7 cellular contexts compared by ENCODE assay signal in the genomic region with DNA sequence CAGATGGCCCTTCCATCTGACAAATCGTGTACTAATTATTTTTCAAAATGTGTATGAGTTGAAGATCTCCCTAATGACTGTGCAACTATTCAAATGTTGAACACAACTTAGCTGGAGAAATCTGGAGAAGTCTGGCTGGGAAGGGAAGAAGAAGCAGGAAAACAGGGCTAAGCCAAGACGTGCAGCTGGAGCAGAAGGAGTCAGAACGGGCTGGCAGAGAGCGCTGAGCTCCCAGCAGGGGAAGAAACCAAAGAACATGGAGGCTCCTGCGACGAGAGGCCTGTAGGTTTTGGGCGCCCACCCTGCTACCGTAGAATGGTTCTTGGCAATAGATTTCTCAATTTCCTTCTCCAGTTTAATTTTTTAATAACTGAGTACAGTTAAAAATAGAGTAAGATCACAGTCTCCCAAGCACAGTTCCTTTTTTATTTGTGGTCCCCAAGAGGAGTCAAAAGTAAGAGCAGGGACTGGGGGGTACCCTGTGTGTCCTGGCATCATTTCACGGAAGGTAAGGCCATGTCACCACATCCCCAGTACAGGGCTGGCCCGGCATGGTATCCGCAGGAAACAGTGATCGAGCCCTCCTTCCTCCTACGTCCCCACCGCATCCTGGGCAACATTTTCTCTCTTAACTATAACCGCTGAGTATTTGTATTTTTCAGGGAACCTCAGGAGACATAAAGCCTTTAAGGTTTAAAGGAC. TPM values are rescaled to one million over a fixed set of nuclear protein-coding genes. Genes with fewer than 3 reads are reported as not detected.
DNase-seq lines count a peak whose midpoint lies in the region; ATAC-seq and TF ChIP-seq lines count a peak whose summit lies in the region.

No MANE protein-coding gene starts in this region.

- H3K4me1 Mint-ChIP-seq in IgD-negative memory B cell, result peaks cover 7 to 12% (median 11%) of the 10 kb centered on the region in 3 donors
- H3K4me1 Mint-ChIP-seq in activated naive CD4-positive, alpha-beta T cell treated with anti-CD3 and anti-CD28 coated beads for 36 hours (ENCODE audit: low read depth), result peaks cover 11% of the 10 kb centered on the region

- peak overlapping the region in 3 of 4 donors; percentile 73 to 90 (median 79) for H3K4me3 Mint-ChIP-seq in IgD-negative memory B cell
- peak overlapping the region; percentile 66 for H3K4me3 Mint-ChIP-seq in activated naive CD4-positive, alpha-beta T cell treated with anti-CD3 and anti-CD28 coated beads for 36 hours

- H3K4me1 ChIP-seq in left lung (peaks cover 0 to 31% of the 10 kb centered on the region in 2 donors), subcutaneous abdominal adipose tissue (ENCODE audit: control insufficient read depth in 5 of 5, insufficient read depth in 5 of 5, low read length in 5 of 5) (peaks cover 8 to 29% (median 17%) of the 10 kb centered on the region in 5 donors)

- TF ChIP-seq CTCF in left lung (IDR thresholded peaks at IDR 0.05), result no peak

- no peaks in the 10 kb centered on the region for H3K36me3 Mint-ChIP-seq in IgD-negative memory B cell
- no peaks in the 10 kb centered on the region for H3K36me3 Mint-ChIP-seq in activated naive CD4-positive, alpha-beta T cell treated with anti-CD3 and anti-CD28 coated beads for 36 hours (ENCODE audit: low read depth)

- H3K36me3 ChIP-seq in left lung (no peaks in the 10 kb centered on the region), subcutaneous abdominal adipose tissue (ENCODE audit: control insufficient read depth in 5 of 5, insufficient read depth in 5 of 5, low read length in 5 of 5) (no peaks in the 10 kb centered on the region)

- H3K9me3 ChIP-seq in left lung, result no peaks in the 10 kb centered on the region
- H3K9me3 ChIP-seq in subcutaneous abdominal adipose tissue (ENCODE audit: control insufficient read depth in 5 of 5, low read length in 5 of 5), result no peaks in the 10 kb centered on the region

- CTCF ChIA-PET in activated naive CD4-positive, alpha-beta T cell treated with anti-CD3 and anti-CD28 coated beads for 36 hours (lab: Charles Lee), result interaction anchor here (0.6 kb wide), 1 partner anchor 105 kb away, joined by 5 read pairs; no protein-coding TSS in a partner anchor

- no peaks in the 10 kb centered on the region for H3K27me3 ChIP-seq in left lung
- no peaks in the 10 kb centered on the region for H3K27me3 ChIP-seq in subcutaneous abdominal adipose tissue (ENCODE audit: control insufficient read depth in 5 of 5, insufficient read depth in 4 of 5, low read length in 5 of 5)

- DNase-seq in activated naive CD4-positive, alpha-beta T cell treated with anti-CD3 and anti-CD28 coated beads for 36 hours, result peak; percentile 68
- no peak for DNase-seq in left lung
- DNase-seq in NCI-H1417 (lab: John Stamatoyannopoulos, UW), result no peak
- DNase-seq in HuH-7 (ENCODE audit: low spot score), result no peak

- intact Hi-C loops in activated naive CD4-positive, alpha-beta T cell treated with anti-CD3 and anti-CD28 coated beads for 36 hours (cut with micrococcal nuclease), result loop anchor here (1.0 to 10.0 kb wide), 3 partner anchors 57 to 300 kb away; a partner anchor contains a TSS
- intact Hi-C loops in left lung (cut with DNase I), result no loop called here

- ATAC-seq in left lung (peak; percentile 39), HG02840 (IDR thresholded peaks at IDR 0.05; ENCODE audit: low FRiP score, unreplicated experiment) (no peak)

- peaks cover 33% of the 10 kb centered on the region for H3K27me3 Mint-ChIP-seq in IgD-negative memory B cell
- peaks cover 8% of the 10 kb centered on the region for H3K27me3 Mint-ChIP-seq in activated naive CD4-positive, alpha-beta T cell treated with anti-CD3 and anti-CD28 coated beads for 36 hours (ENCODE audit: low read depth)

- H3K27ac ChIP-seq in left lung (peak overlapping the region; percentile 63 to 68), subcutaneous abdominal adipose tissue (ENCODE audit: low read depth, low read length) (peak overlapping the region; percentile 72)

- H3K9ac ChIP-seq in subcutaneous abdominal adipose tissue (ENCODE audit: low read length in 5 of 5), result peak overlapping the region in 4 of 5 donors; percentile 4 to 79 (median 56)

- H3K27ac Mint-ChIP-seq in IgD-negative memory B cell, result no peak overlapping the region
- no peak overlapping the region for H3K27ac Mint-ChIP-seq in activated naive CD4-positive, alpha-beta T cell treated with anti-CD3 and anti-CD28 coated beads for 36 hours

- H3K4me3 ChIP-seq in left lung, result peak overlapping the region; percentile 36 to 45
- peak overlapping the region; percentile 55 to 81 (median 70) for H3K4me3 ChIP-seq in subcutaneous abdominal adipose tissue (ENCODE audit: low read depth in 1 of 5, low read length in 5 of 5)

- H3K9me3 Mint-ChIP-seq in IgD-negative memory B cell, result peaks cover 0 to 4% (median 0%) of the 10 kb centered on the region in 3 donors
- no peaks in the 10 kb centered on the region for H3K9me3 Mint-ChIP-seq in activated naive CD4-positive, alpha-beta T cell treated with anti-CD3 and anti-CD28 coated beads for 36 hours

RNA-seq across cellular contexts. Expression of a gene that starts 13.4 kb away (rescaled TPM):
- 0.29 TPM for polyA plus RNA-seq in IgD-negative memory B cell
- total RNA-seq in activated naive CD4-positive, alpha-beta T cell treated with anti-CD3 and anti-CD28 coated beads for 36 hours, result 1 to 10 TPM; 1.1 to 1.2 TPM
- total RNA-seq in left lung, result 10 to 100 TPM; 30.7 to 31.9 TPM

Comparison
In these comparisons a context has a peak if more than half of its experiments do, and no peak if none do; other contexts are left out.
1. RNA of a gene that starts 13.4 kb away (total RNA-seq): 30.7 to 31.9 TPM in left lung; 1.1 to 1.2 TPM in activated naive CD4-positive, alpha-beta T cell treated with anti-CD3 and anti-CD28 coated beads for 36 hours; every median in the first group is over 10 times any median in the second.